2 cellular contexts compared by ENCODE assay signal in the genomic region with DNA sequence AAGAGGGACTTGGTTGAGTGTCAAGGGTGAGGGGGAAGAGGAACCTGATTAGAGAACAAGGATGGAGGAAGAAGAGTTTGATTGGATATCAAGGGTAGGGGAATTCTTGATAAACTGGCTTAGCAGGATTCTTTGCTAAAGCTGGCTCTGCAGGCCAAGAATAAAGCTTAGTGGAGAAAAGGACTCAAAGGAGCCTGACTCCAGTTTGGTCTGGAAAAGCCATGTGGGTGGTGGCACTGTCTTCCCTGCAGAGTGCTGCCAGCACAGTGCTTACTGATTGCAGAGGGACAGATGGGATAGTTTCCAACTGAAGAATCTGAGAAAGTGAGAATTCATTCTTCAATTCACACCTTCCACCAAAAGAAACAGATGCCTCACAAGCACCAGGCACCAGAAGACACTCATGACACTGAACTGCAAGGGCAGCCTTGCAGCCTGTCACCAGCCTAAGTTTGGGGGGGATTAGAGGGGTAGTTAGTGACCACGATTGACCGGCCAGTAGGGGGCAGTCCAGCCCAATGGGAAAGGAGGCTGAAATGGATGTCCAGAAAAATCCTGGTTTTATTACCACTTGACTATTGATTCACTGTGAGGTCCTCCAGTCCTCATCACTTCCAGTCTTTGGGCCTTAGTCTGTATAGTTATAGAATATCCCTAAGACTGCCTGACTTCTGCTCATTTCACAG.
TF ChIP-seq lines count a peak whose summit lies in the region.

No MANE protein-coding gene starts in this region.

TF ChIP-seq in SK-N-SH, 30 proteins besides CTCF, POLR2A, EP300 and RAD21 (continued from another document):
- TF ChIP-seq MEF2A (IDR thresholded peaks at IDR 0.05; ENCODE audit: borderline replicate concordance, low read depth) (no peak), CHD2 (IDR thresholded peaks at IDR 0.05; ENCODE audit: low read length, partially characterized antibody) (no peak), ELF1 (IDR thresholded peaks at IDR 0.05) (no peak), NRF1 (IDR thresholded peaks at IDR 0.05; ENCODE audit: low read depth, low read length) (no peak), RCOR1 (IDR thresholded peaks at IDR 0.05; ENCODE audit: low read length) (no peak), YY1 (IDR thresholded peaks at IDR 0.05; ENCODE audit: low read depth) (no peak), SIN3A (IDR thresholded peaks at IDR 0.05; ENCODE audit: borderline replicate concordance, low read depth, low read length) (no peak), GABPA (IDR thresholded peaks at IDR 0.05; ENCODE audit: low read depth) (no peak), TAF1 (IDR thresholded peaks at IDR 0.05; ENCODE audit: borderline replicate concordance, low read depth, low read length) (no peak), JUND (IDR thresholded peaks at IDR 0.05) (no peak), FOXJ3 (CRISPR knock-in tag; IDR thresholded peaks at IDR 0.05) (no peak), RFX5 (IDR thresholded peaks at IDR 0.05; ENCODE audit: low read length) (no peak), SMC3 (IDR thresholded peaks at IDR 0.05; ENCODE audit: low read depth, low read length) (no peak)
- TF ChIP-seq, protein P1, sequence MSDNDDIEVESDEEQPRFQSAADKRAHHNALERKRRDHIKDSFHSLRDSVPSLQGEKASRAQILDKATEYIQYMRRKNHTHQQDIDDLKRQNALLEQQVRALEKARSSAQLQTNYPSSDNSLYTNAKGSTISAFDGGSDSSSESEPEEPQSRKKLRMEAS (IDR thresholded peaks at IDR 0.05; ENCODE audit: low read depth), result no peak
- TF ChIP-seq, protein P2, sequence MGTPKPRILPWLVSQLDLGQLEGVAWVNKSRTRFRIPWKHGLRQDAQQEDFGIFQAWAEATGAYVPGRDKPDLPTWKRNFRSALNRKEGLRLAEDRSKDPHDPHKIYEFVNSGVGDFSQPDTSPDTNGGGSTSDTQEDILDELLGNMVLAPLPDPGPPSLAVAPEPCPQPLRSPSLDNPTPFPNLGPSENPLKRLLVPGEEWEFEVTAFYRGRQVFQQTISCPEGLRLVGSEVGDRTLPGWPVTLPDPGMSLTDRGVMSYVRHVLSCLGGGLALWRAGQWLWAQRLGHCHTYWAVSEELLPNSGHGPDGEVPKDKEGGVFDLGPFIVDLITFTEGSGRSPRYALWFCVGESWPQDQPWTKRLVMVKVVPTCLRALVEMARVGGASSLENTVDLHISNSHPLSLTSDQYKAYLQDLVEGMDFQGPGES (IDR thresholded peaks at IDR 0.05; ENCODE audit: low read depth, low read length), result no peak
- TF ChIP-seq, protein P3, sequence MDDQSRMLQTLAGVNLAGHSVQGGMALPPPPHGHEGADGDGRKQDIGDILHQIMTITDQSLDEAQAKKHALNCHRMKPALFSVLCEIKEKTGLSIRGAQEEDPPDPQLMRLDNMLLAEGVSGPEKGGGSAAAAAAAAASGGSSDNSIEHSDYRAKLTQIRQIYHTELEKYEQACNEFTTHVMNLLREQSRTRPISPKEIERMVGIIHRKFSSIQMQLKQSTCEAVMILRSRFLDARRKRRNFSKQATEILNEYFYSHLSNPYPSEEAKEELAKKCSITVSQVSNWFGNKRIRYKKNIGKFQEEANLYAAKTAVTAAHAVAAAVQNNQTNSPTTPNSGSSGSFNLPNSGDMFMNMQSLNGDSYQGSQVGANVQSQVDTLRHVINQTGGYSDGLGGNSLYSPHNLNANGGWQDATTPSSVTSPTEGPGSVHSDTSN (IDR thresholded peaks at IDR 0.05), result no peak

TF ChIP-seq in SK-N-SH treated with all-trans-retinoic acid at 6 μM for 48 hours, 23 proteins besides CTCF, POLR2A, EP300 and RAD21:
- TF ChIP-seq, protein P4, sequence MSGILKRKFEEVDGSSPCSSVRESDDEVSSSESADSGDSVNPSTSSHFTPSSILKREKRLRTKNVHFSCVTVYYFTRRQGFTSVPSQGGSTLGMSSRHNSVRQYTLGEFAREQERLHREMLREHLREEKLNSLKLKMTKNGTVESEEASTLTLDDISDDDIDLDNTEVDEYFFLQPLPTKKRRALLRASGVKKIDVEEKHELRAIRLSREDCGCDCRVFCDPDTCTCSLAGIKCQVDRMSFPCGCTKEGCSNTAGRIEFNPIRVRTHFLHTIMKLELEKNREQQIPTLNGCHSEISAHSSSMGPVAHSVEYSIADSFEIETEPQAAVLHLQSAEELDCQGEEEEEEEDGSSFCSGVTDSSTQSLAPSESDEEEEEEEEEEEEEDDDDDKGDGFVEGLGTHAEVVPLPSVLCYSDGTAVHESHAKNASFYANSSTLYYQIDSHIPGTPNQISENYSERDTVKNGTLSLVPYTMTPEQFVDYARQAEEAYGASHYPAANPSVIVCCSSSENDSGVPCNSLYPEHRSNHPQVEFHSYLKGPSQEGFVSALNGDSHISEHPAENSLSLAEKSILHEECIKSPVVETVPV (CRISPR knock-in tag; IDR thresholded peaks at IDR 0.05), result no peak
- no peak for TF ChIP-seq SNAI2 (CRISPR knock-in tag; IDR thresholded peaks at IDR 0.05)
